In the genomic region with DNA sequence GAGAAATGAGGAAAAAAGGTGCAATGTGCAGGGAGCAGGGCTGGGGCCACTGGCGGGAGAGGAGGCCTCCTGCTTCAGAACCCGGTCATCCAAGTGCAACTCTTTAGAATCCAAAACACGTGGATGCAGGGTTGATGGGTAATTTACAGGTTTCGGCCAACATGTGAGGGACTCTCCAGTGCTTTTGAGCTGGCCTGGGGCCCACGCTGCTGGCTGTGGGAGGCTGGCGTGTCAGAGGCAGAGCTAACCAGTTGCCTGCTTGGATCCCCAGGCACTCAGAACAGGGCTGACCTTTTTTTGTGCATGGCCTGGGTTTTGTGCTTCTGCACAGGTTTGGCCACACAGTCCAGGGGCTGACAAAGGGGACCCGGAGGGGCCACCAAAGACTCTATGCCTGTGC, we compare ENCODE assay signal across 23 cellular contexts.
"Had no signal": no experiment of that assay in that cellular context is flagged by ENCODE, and none has a peak within 500 bp of the region (broad histone marks: within the 10 kb centered on the region; RNA-seq: fewer than 3 reads in every experiment).

No MANE protein-coding gene starts in this region.

- FAIRE-seq: frontal cortex, TTC549, urothelium cell line had no signal

- H3K27ac ChIP-seq: brain microvascular endothelial cell, esophagus muscularis mucosa, hepatocyte, neural progenitor cell, psoas muscle, right atrium auricular region had no signal

- H3K9ac ChIP-seq: neural progenitor cell had no signal

- H3K4me3 ChIP-seq: esophagus muscularis mucosa, hepatocyte, neural progenitor cell, psoas muscle, right atrium auricular region had no signal

- H3K9me3 Mint-ChIP-seq: activated naive CD4-positive, alpha-beta T cell treated with anti-CD3 and anti-CD28 coated beads, Interleukin-2, amount 50 U/mL, for 24 hours; immature natural killer cell had no signal

- H3K36me3 ChIP-seq: brain microvascular endothelial cell, esophagus muscularis mucosa, neural progenitor cell, right atrium auricular region had no signal

- H3K4me1 Mint-ChIP-seq: activated naive CD4-positive, alpha-beta T cell treated with anti-CD3 and anti-CD28 coated beads, Interleukin-2, amount 50 U/mL, for 24 hours; immature natural killer cell had no signal

- H3K9me3 ChIP-seq: esophagus muscularis mucosa, psoas muscle, right atrium auricular region had no signal

- DNase-seq: activated gamma-delta T cell treated with Interleukin-2 at 50 U/mL for 16 hours; activated T-cell treated with anti-CD3 and anti-CD28 coated beads, Interleukin-2, amount 50 U/mL, for 1 hour; aorta; brain microvascular endothelial cell; caudate nucleus; dermis blood vessel endothelial cell; effector CD8-positive, alpha-beta T cell; glutamatergic neuron; immature natural killer cell; mammary epithelial cell; naive thymus-derived CD8-positive, alpha-beta T cell; psoas muscle; stimulated activated CD4-positive, alpha-beta T cell treated with anti-CD3 and anti-CD28 coated beads, Interleukin-4, amount 100 ng/mL, for 24 hours; stimulated activated naive CD4-positive, alpha-beta T cell treated with Interleukin-2 at 50 U/mL for 16 hours had no signal

- H3K27me3 ChIP-seq: brain microvascular endothelial cell, esophagus muscularis mucosa, hepatocyte, neural progenitor cell, right atrium auricular region had no signal

- H3K4me3 Mint-ChIP-seq: activated naive CD4-positive, alpha-beta T cell treated with anti-CD3 and anti-CD28 coated beads, Interleukin-2, amount 50 U/mL, for 24 hours; immature natural killer cell; mesothelial cell of epicardium; naive thymus-derived CD8-positive, alpha-beta T cell; neural progenitor cell had no signal

- H3K79me2 ChIP-seq: hepatocyte had no signal

- H3K4me2 ChIP-seq: hepatocyte, neural progenitor cell had no signal

- H3K27ac Mint-ChIP-seq: activated naive CD4-positive, alpha-beta T cell treated with anti-CD3 and anti-CD28 coated beads, Interleukin-2, amount 50 U/mL, for 24 hours; immature natural killer cell; mesothelial cell of epicardium; naive thymus-derived CD8-positive, alpha-beta T cell; neural progenitor cell had no signal

- ATAC-seq: naive thymus-derived CD8-positive, alpha-beta T cell; psoas muscle had no signal

- H2AFZ ChIP-seq: hepatocyte, neural progenitor cell had no signal

- H3K36me3 Mint-ChIP-seq: immature natural killer cell; mesothelial cell of epicardium; naive thymus-derived CD8-positive, alpha-beta T cell had no signal
